ENCODE assay signal across 29 cellular contexts in genomic region chr1:22231995-22232690, GRCh38.
DNase-seq lines count a peak whose midpoint lies in the region; ATAC-seq and TF ChIP-seq lines count a peak whose summit lies in the region.
"Had no signal": no experiment of that assay in that cellular context is flagged by ENCODE, and none has a peak within 500 bp of the region (broad histone marks: within the 10 kb centered on the region; RNA-seq: fewer than 3 reads in every experiment).

No MANE protein-coding gene starts in this region.

- H4K20me1 ChIP-seq in neural progenitor cell (ENCODE audit: low read depth): peaks cover 59% of the 10 kb centered on the region
- H4K20me1 ChIP-seq in MM.1S (ENCODE audit: insufficient read depth, low read length): no peaks in the 10 kb centered on the region

- H3K4me2 ChIP-seq in neural progenitor cell (no peak overlapping the region), MM.1S (ENCODE audit: low read depth, low read length) (no peak overlapping the region)

- TF ChIP-seq CTCF in GM12873 (IDR thresholded peaks at IDR 0.05; ENCODE audit: insufficient read depth, low read depth, low read length, missing control alignments): peak; percentile 37
- peak; percentile 26 for TF ChIP-seq CTCF in NB4 (IDR thresholded peaks at IDR 0.05; ENCODE audit: low read depth, low read length)
- peak; percentile 7 for TF ChIP-seq CTCF in cardiac fibroblast (IDR thresholded peaks at IDR 0.05; ENCODE audit: low read depth, low read length)
- TF ChIP-seq CTCF in neural progenitor cell (IDR thresholded peaks at IDR 0.05): no peak
- TF ChIP-seq CTCF in MM.1S (IDR thresholded peaks at IDR 0.05; ENCODE audit: low read length): no peak

- H3K4me3 Mint-ChIP-seq in neural progenitor cell: no peak overlapping the region
- H3K4me3 Mint-ChIP-seq: activated CD4-positive, alpha-beta T cell treated with anti-CD3 and anti-CD28 coated beads, Interleukin-2, amount 10 ng/mL, durations not matched to agents 7 days and 5 days; activated CD8-positive, alpha-beta memory T cell treated with anti-CD3 and anti-CD28 coated beads, Interleukin-2, amount 10 ng/mL, durations not matched to agents 7 days and 5 days; activated naive CD4-positive, alpha-beta T cell treated with anti-CD3 and anti-CD28 coated beads for 36 hours; activated T-cell treated with anti-CD3 and anti-CD28 coated beads, Interleukin-2, amount 50 U/mL, for 72 hours had no signal

- H3K9ac ChIP-seq in neural progenitor cell (no peak overlapping the region), MM.1S (ENCODE audit: low read length) (no peak overlapping the region)

- no peak overlapping the region for H3K27ac ChIP-seq in neural progenitor cell
- H3K27ac ChIP-seq in MM.1S (ENCODE audit: low read length): no peak overlapping the region
- H3K27ac ChIP-seq: epithelial cell of prostate, heart right ventricle, psoas muscle, stomach, tibial artery had no signal

- H2AFZ ChIP-seq in neural progenitor cell (replicated peaks): no peak overlapping the region
- H2AFZ ChIP-seq in MM.1S (ENCODE audit: low read length): no peak overlapping the region

- H3K36me3 ChIP-seq in neural progenitor cell (no peaks in the 10 kb centered on the region), MM.1S (replicated peaks; ENCODE audit: insufficient read depth, low read length) (no peaks in the 10 kb centered on the region)
- H3K36me3 ChIP-seq: heart right ventricle, stomach, tibial artery had no signal

- H3K9me2 ChIP-seq in MM.1S (replicated peaks; ENCODE audit: insufficient read depth, low read length): no peaks in the 10 kb centered on the region

- peaks cover 19% of the 10 kb centered on the region for H3K4me1 ChIP-seq in neural progenitor cell
- H3K4me1 ChIP-seq in MM.1S (ENCODE audit: low read length): no peaks in the 10 kb centered on the region
- H3K4me1 ChIP-seq: heart right ventricle, psoas muscle, tibial artery had no signal

- H3K27me3 ChIP-seq in neural progenitor cell (peaks cover 98% of the 10 kb centered on the region), MM.1S (replicated peaks; ENCODE audit: insufficient read depth, low read length) (peaks cover 88% of the 10 kb centered on the region)

- TF ChIP-seq POLR2A in NB4 (IDR thresholded peaks at IDR 0.05; ENCODE audit: extremely low read depth, insufficient read length): no peak

- peaks cover 30% of the 10 kb centered on the region for H3K27me3 Mint-ChIP-seq in neural progenitor cell (ENCODE audit: insufficient read depth, low read depth)

- H3K36me3 Mint-ChIP-seq in neural progenitor cell: no peaks in the 10 kb centered on the region
- H3K36me3 Mint-ChIP-seq: activated CD8-positive, alpha-beta memory T cell treated with anti-CD3 and anti-CD28 coated beads, Interleukin-2, amount 10 ng/mL, durations not matched to agents 7 days and 5 days had no signal

- H3K4me3 ChIP-seq in NB4 (ENCODE audit: low read depth, low read length): no peak overlapping the region
- H3K4me3 ChIP-seq in cardiac fibroblast (replicated peaks in 1 of 2; ENCODE audit: low read depth in 2 of 2, low read length in 2 of 2): no peak overlapping the region
- no peak overlapping the region for H3K4me3 ChIP-seq in neural progenitor cell
- no peak overlapping the region for H3K4me3 ChIP-seq in MM.1S (ENCODE audit: low read length)
- H3K4me3 ChIP-seq: heart right ventricle, psoas muscle, stomach, tibial artery had no signal

- H3K4me1 Mint-ChIP-seq in neural progenitor cell: peaks cover 61% of the 10 kb centered on the region
- H3K4me1 Mint-ChIP-seq: activated CD4-positive, alpha-beta T cell treated with anti-CD3 and anti-CD28 coated beads, Interleukin-2, amount 10 ng/mL, durations not matched to agents 7 days and 5 days; activated CD8-positive, alpha-beta memory T cell treated with anti-CD3 and anti-CD28 coated beads, Interleukin-2, amount 10 ng/mL, durations not matched to agents 7 days and 5 days had no signal

- peaks cover 14% of the 10 kb centered on the region for H3F3A ChIP-seq in neural progenitor cell (ENCODE audit: low read depth)
- no peaks in the 10 kb centered on the region for H3F3A ChIP-seq in MM.1S (ENCODE audit: insufficient read depth, low read length)

- ATAC-seq in HG02610 (IDR thresholded peaks at IDR 0.05; ENCODE audit: unreplicated experiment): no peak
- ATAC-seq: activated CD8-positive, alpha-beta memory T cell treated with anti-CD3 and anti-CD28 coated beads, Interleukin-2, amount 10 ng/mL, durations not matched to agents 7 days and 5 days; activated T-cell treated with anti-CD3 and anti-CD28 coated beads, Interleukin-2, amount 50 U/mL, for 72 hours; heart right ventricle; psoas muscle had no signal

- no peaks in the 10 kb centered on the region for H3K9me3 ChIP-seq in neural progenitor cell (ENCODE audit: low read depth)
- no peaks in the 10 kb centered on the region for H3K9me3 ChIP-seq in MM.1S (replicated peaks; ENCODE audit: insufficient read depth, low read length)
- H3K9me3 ChIP-seq: heart right ventricle, psoas muscle, stomach, tibial artery had no signal

- H3K27ac Mint-ChIP-seq in neural progenitor cell: peak overlapping the region; percentile 15
- H3K27ac Mint-ChIP-seq: activated CD4-positive, alpha-beta T cell treated with anti-CD3 and anti-CD28 coated beads, Interleukin-2, amount 10 ng/mL, durations not matched to agents 7 days and 5 days; activated CD8-positive, alpha-beta memory T cell treated with anti-CD3 and anti-CD28 coated beads, Interleukin-2, amount 10 ng/mL, durations not matched to agents 7 days and 5 days; activated naive CD4-positive, alpha-beta T cell treated with anti-CD3 and anti-CD28 coated beads for 36 hours; activated T-cell treated with anti-CD3 and anti-CD28 coated beads, Interleukin-2, amount 50 U/mL, for 72 hours had no signal

- peaks cover 3% of the 10 kb centered on the region for H3K9me3 Mint-ChIP-seq in neural progenitor cell
- H3K9me3 Mint-ChIP-seq: activated CD4-positive, alpha-beta T cell treated with anti-CD3 and anti-CD28 coated beads, Interleukin-2, amount 10 ng/mL, durations not matched to agents 7 days and 5 days; activated naive CD4-positive, alpha-beta T cell treated with anti-CD3 and anti-CD28 coated beads for 36 hours; activated T-cell treated with anti-CD3 and anti-CD28 coated beads, Interleukin-2, amount 50 U/mL, for 72 hours had no signal

- no peaks in the 10 kb centered on the region for H3K79me2 ChIP-seq in neural progenitor cell (ENCODE audit: low read depth)
- H3K79me2 ChIP-seq in MM.1S (ENCODE audit: low read length): no peaks in the 10 kb centered on the region

- no peak for DNase-seq in NB4 (ENCODE audit: low read depth)
- DNase-seq in cardiac fibroblast (ENCODE audit: low read depth in 2 of 2): no peak
- DNase-seq in neural progenitor cell (ENCODE audit: low spot score): no peak
- no peak for DNase-seq in NOMO-1 treated with dmso at 0.1 percent for 144 hours (lab: John Stamatoyannopoulos, UW; ENCODE audit: unreplicated experiment)
- DNase-seq in MM.1S: no peak
- DNase-seq in AG08395 (ENCODE audit: low spot score): no peak
- DNase-seq: activated CD4-positive, alpha-beta T cell treated with anti-CD3 and anti-CD28 coated beads, Interleukin-2, amount 10 ng/mL, durations not matched to agents 7 days and 5 days; activated CD8-positive, alpha-beta memory T cell treated with anti-CD3 and anti-CD28 coated beads, Interleukin-2, amount 10 ng/mL, durations not matched to agents 7 days and 5 days; activated naive CD4-positive, alpha-beta T cell treated with anti-CD3 and anti-CD28 coated beads for 36 hours; activated T-cell treated with anti-CD3 and anti-CD28 coated beads, Interleukin-2, amount 50 U/mL, for 72 hours; aorta; cerebellar nuclear complex; DMS79 treated with DMSO at 0.1 percent for 48 hours; foreskin fibroblast; heart right ventricle; Kasumi-1; mammary epithelial cell; NCI-H1092 treated with DMSO at 0.1 percent for 48 hours; NCI-H2029 treated with DMSO at 0.1 percent for 48 hours; NCI-H345; NCI-H774; OCI-M1; stomach; T-helper 9 cell; tibial artery had no signal

Comparison
In these comparisons a context has a peak if more than half of its experiments do, and no peak if none do; other contexts are left out.
1. CTCF ChIP-seq: peak in GM12873 (single experiment), NB4 (single experiment) and cardiac fibroblast (single experiment); none in neural progenitor cell (single experiment) and MM.1S (single experiment).